ENCODE assay signal across 1 cellular context in genomic region chr21:39467746-39468145, GRCh38.
TF ChIP-seq lines count a peak whose summit lies in the region.

No MANE protein-coding gene starts in this region.

TF ChIP-seq in H1, 55 proteins besides CTCF, POLR2A, EP300 and RAD21:
- TF ChIP-seq TAF1 (IDR thresholded peaks at IDR 0.05; ENCODE audit: low read depth, low read length) (no peak), KDM4A (IDR thresholded peaks at IDR 0.05; ENCODE audit: low read depth, low read length, severe bottlenecking) (no peak), SUZ12 (IDR thresholded peaks at IDR 0.05; ENCODE audit: low read length) (no peak), RXRA (IDR thresholded peaks at IDR 0.05; ENCODE audit: insufficient read depth, low read depth, low read length) (no peak), BCL11A (IDR thresholded peaks at IDR 0.05; ENCODE audit: low read depth in 2 of 2, low read length in 2 of 2) (no peak), HDAC2 (IDR thresholded peaks at IDR 0.05; ENCODE audit: borderline replicate concordance in 1 of 2, low read depth in 2 of 2, low read length in 2 of 2) (no peak), CBX5 (IDR thresholded peaks at IDR 0.05; ENCODE audit: low read depth, low read length) (no peak), YY1 (IDR thresholded peaks at IDR 0.05; ENCODE audit: low read depth, low read length) (no peak), HDAC6 (IDR thresholded peaks at IDR 0.05; ENCODE audit: low read depth, low read length) (no peak), SRF (IDR thresholded peaks at IDR 0.05; ENCODE audit: low read depth, low read length) (no peak), POU5F1 (IDR thresholded peaks at IDR 0.05; ENCODE audit: low read depth, low read length) (no peak), TAF7 (optimal IDR thresholded peaks at IDR 0.05; ENCODE audit: borderline replicate concordance, low read depth, low read length) (no peak), RBBP5 (IDR thresholded peaks at IDR 0.05; ENCODE audit: borderline replicate concordance, low read depth, low read length) (no peak), KDM5A (IDR thresholded peaks at IDR 0.05; ENCODE audit: low read length) (no peak), RFX5 (IDR thresholded peaks at IDR 0.05; ENCODE audit: borderline replicate concordance, low read depth, low read length) (no peak), CREB1 (IDR thresholded peaks at IDR 0.05) (no peak), E2F6 (IDR thresholded peaks at IDR 0.05) (no peak)
